Comparison of ENCODE assay signal across 10 cellular contexts in the genomic region with DNA sequence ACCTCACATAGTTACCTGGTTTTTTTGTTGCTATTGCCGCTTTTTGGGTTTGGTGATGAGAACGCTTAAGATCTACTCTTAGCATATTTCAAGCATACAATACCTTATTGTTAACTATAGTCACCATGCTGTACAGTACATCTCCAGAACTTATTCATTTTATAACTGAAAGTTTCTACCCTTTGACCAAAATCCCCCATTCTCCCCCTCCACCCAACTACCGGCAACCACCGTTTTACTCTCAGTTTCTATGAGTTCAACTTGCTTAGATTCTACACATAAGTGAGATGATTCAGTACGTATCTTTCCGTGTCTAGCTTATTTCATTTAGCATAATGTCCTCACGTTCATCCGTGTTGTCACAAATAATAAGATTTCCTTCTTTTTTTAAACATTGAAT.
DNase-seq lines count a peak whose midpoint lies in the region; ATAC-seq lines count a peak whose summit lies in the region.
"Had no signal": no experiment of that assay in that cellular context is flagged by ENCODE, and none has a peak within 500 bp of the region (broad histone marks: within the 10 kb centered on the region; RNA-seq: fewer than 3 reads in every experiment).

No MANE protein-coding gene starts in this region.

- ATAC-seq in GM18858 (IDR thresholded peaks at IDR 0.05; ENCODE audit: unreplicated experiment): peak; percentile 100
- peak; percentile 98 for ATAC-seq in GM21447 (IDR thresholded peaks at IDR 0.05; ENCODE audit: unreplicated experiment)
- peak; percentile 93 for ATAC-seq in HG03159 (IDR thresholded peaks at IDR 0.05; ENCODE audit: unreplicated experiment)
- ATAC-seq in activated naive CD8-positive, alpha-beta T cell treated with anti-CD3 and anti-CD28 coated beads, Interleukin-2, amount 10 ng/mL, durations not matched to agents 7 days and 5 days (ENCODE audit: low read depth): no peak
- ATAC-seq in sciatic nerve: no peak
- ATAC-seq: heart left ventricle had no signal

- 0 out of 2 replicates have a peak, but pooled peaks cover under 1% of the 10 kb centered on the region for H3K9me3 ChIP-seq in SJCRH30 (replicated peaks)

- peaks cover 23% of the 10 kb centered on the region for H3K36me3 Mint-ChIP-seq in activated naive CD8-positive, alpha-beta T cell treated with anti-CD3 and anti-CD28 coated beads, Interleukin-2, amount 10 ng/mL, durations not matched to agents 7 days and 5 days

- H3K4me3 Mint-ChIP-seq in activated naive CD8-positive, alpha-beta T cell treated with anti-CD3 and anti-CD28 coated beads, Interleukin-2, amount 10 ng/mL, durations not matched to agents 7 days and 5 days: no peak overlapping the region

- no peaks in the 10 kb centered on the region for H3K36me3 ChIP-seq in SJCRH30
- H3K36me3 ChIP-seq: heart left ventricle had no signal

- POLR2A ChIA-PET in activated naive CD8-positive, alpha-beta T cell treated with anti-CD3 and anti-CD28 coated beads, Interleukin-2, amount 10 ng/mL, durations not matched to agents 7 days and 5 days (lab: Charles Lee): no interaction called here

- peaks cover 20% of the 10 kb centered on the region for H3K9me3 Mint-ChIP-seq in activated naive CD8-positive, alpha-beta T cell treated with anti-CD3 and anti-CD28 coated beads, Interleukin-2, amount 10 ng/mL, durations not matched to agents 7 days and 5 days

- H3K27me3 Mint-ChIP-seq in activated naive CD8-positive, alpha-beta T cell treated with anti-CD3 and anti-CD28 coated beads, Interleukin-2, amount 10 ng/mL, durations not matched to agents 7 days and 5 days: peaks cover 18% of the 10 kb centered on the region

- no peaks in the 10 kb centered on the region for H3K4me1 ChIP-seq in SJCRH30

- H3K27ac ChIP-seq in SJCRH30: no peak overlapping the region
- H3K27ac ChIP-seq: heart left ventricle had no signal

- no peaks in the 10 kb centered on the region for H3K27me3 ChIP-seq in SJCRH30
- H3K27me3 ChIP-seq: heart left ventricle had no signal

- H3K4me3 ChIP-seq in SJCRH30: no peak overlapping the region
- H3K4me3 ChIP-seq: heart left ventricle had no signal

- H3K27ac Mint-ChIP-seq in activated naive CD8-positive, alpha-beta T cell treated with anti-CD3 and anti-CD28 coated beads, Interleukin-2, amount 10 ng/mL, durations not matched to agents 7 days and 5 days: peak overlapping the region; percentile 26

- H3K4me1 Mint-ChIP-seq in activated naive CD8-positive, alpha-beta T cell treated with anti-CD3 and anti-CD28 coated beads, Interleukin-2, amount 10 ng/mL, durations not matched to agents 7 days and 5 days: peaks cover 3% of the 10 kb centered on the region

- no peak for DNase-seq in activated naive CD8-positive, alpha-beta T cell treated with anti-CD3 and anti-CD28 coated beads, Interleukin-2, amount 10 ng/mL, durations not matched to agents 7 days and 5 days
- DNase-seq in SJCRH30 (no peak), HuH-7 (ENCODE audit: low spot score) (no peak), NCI-H1092 (lab: John Stamatoyannopoulos, UW) (no peak), sciatic nerve (ENCODE audit: low spot score) (no peak)
- DNase-seq: central memory CD4-positive, alpha-beta T cell; heart left ventricle had no signal

- intact Hi-C loops in sciatic nerve (cut with DNase I): no loop called here

Comparison
In these comparisons a context has a peak if more than half of its experiments do, and no peak if none do; other contexts are left out.
1. ATAC-seq: peak in GM18858 (single experiment), GM21447 (single experiment) and HG03159 (single experiment); none in activated naive CD8-positive, alpha-beta T cell treated with anti-CD3 and anti-CD28 coated beads, Interleukin-2, amount 10 ng/mL, durations not matched to agents 7 days and 5 days (single experiment) and sciatic nerve (single experiment).